ENCODE assay signal across 9 cellular contexts in the genomic region with DNA sequence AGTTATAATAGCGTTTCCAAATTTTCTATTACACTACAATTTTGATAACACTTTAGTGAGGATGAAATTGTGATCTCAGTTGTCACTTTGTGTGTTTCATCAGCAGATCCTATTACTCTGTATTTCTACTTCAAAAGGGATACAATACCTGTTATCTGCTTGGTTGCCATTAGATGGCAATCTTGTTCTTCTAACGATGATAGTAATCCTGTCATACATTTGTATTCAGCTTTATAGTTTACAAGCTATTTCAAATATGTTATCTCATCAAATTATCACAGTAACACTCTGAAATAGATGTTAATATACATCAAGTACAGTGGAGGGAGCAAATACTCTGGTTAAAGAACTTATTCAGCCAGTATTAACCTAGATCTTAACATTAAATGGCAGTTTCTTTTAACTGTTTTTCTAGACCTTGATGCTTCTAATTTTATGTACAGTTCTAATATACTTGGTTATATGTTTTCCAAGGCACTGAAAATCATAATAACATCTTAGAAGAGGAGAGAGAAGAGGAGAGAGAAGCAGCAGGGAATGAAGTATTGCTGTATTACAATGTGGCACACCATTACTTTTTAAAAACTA.
A peak's percentile ranks its signal among the peaks of the same experiment; 100 is the strongest.
DNase-seq lines count a peak whose midpoint lies in the region; ATAC-seq lines count a peak whose summit lies in the region.
"Had no signal": no experiment of that assay in that cellular context is flagged by ENCODE, and none has a peak within 500 bp of the region (broad histone marks: within the 10 kb centered on the region; RNA-seq: fewer than 3 reads in every experiment).

No MANE protein-coding gene starts in this region.

- no peak overlapping the region for H3K27ac Mint-ChIP-seq in stimulated activated naive B cell treated with anti-CD40 and anti-IgM and Interleukin-4, amounts not matched to agents 10 μg/mL and 1 μg/mL and 100 μg/mL, for 72 hours
- H3K27ac Mint-ChIP-seq: CD4-positive, CD25-positive, alpha-beta regulatory T cell had no signal

- H3K27me3 Mint-ChIP-seq in stimulated activated naive B cell treated with anti-CD40 and anti-IgM and Interleukin-4, amounts not matched to agents 10 μg/mL and 1 μg/mL and 100 μg/mL, for 72 hours = no peaks in the 10 kb centered on the region
- H3K27me3 Mint-ChIP-seq: CD4-positive, CD25-positive, alpha-beta regulatory T cell had no signal

- in situ Hi-C loops in SK-MEL-5 (cut with HindIII; ENCODE audit: low pct_unique_long_range_greater_than_20kb, low sequenced_read_pairs) = no loop called here

- DNase-seq in NCI-H510A treated with DMSO at 0.1 percent for 48 hours (lab: John Stamatoyannopoulos, UW) (peak; percentile 88), NCI-H510A (lab: John Stamatoyannopoulos, UW) (no peak), HuH-7.5 (ENCODE audit: low spot score) (peak; percentile 17), SK-MEL-5 (ENCODE audit: low read depth, low spot score) (peak; percentile 52), foreskin melanocyte (peak; percentile 31), GDM1 (lab: John Stamatoyannopoulos, UW) (no peak)
- DNase-seq in stimulated activated naive B cell treated with anti-CD40 and anti-IgM and Interleukin-4, amounts not matched to agents 10 μg/mL and 1 μg/mL and 100 μg/mL, for 72 hours = no peak

- H3K9me3 Mint-ChIP-seq in stimulated activated naive B cell treated with anti-CD40 and anti-IgM and Interleukin-4, amounts not matched to agents 10 μg/mL and 1 μg/mL and 100 μg/mL, for 72 hours = no peaks in the 10 kb centered on the region

- no peak overlapping the region for H3K4me3 Mint-ChIP-seq in stimulated activated naive B cell treated with anti-CD40 and anti-IgM and Interleukin-4, amounts not matched to agents 10 μg/mL and 1 μg/mL and 100 μg/mL, for 72 hours
- H3K4me3 Mint-ChIP-seq: CD4-positive, CD25-positive, alpha-beta regulatory T cell had no signal

- no peaks in the 10 kb centered on the region for H3K36me3 Mint-ChIP-seq in stimulated activated naive B cell treated with anti-CD40 and anti-IgM and Interleukin-4, amounts not matched to agents 10 μg/mL and 1 μg/mL and 100 μg/mL, for 72 hours
- H3K36me3 Mint-ChIP-seq: CD4-positive, CD25-positive, alpha-beta regulatory T cell had no signal

- ATAC-seq in GM21619 (IDR thresholded peaks at IDR 0.05; ENCODE audit: unreplicated experiment) = peak; percentile 92
- peak; percentile 61 to 66 for ATAC-seq in stimulated activated naive B cell treated with anti-CD40 and anti-IgM and Interleukin-4, amounts not matched to agents 10 μg/mL and 1 μg/mL and 100 μg/mL, for 72 hours (replicated peaks)

- no peaks in the 10 kb centered on the region for H3K4me1 Mint-ChIP-seq in stimulated activated naive B cell treated with anti-CD40 and anti-IgM and Interleukin-4, amounts not matched to agents 10 μg/mL and 1 μg/mL and 100 μg/mL, for 72 hours
- H3K4me1 Mint-ChIP-seq: CD4-positive, CD25-positive, alpha-beta regulatory T cell had no signal

Comparison
In these comparisons a context has a peak if more than half of its experiments do, and no peak if none do; other contexts are left out.
1. DNase-seq: peak in NCI-H510A treated with DMSO at 0.1 percent for 48 hours (single experiment), HuH-7.5 (single experiment), SK-MEL-5 (single experiment) and foreskin melanocyte (single experiment); none in NCI-H510A (single experiment), stimulated activated naive B cell treated with anti-CD40 and anti-IgM and Interleukin-4, amounts not matched to agents 10 μg/mL and 1 μg/mL and 100 μg/mL, for 72 hours (single experiment) and GDM1 (single experiment).